Comparison of ENCODE assay signal across 8 cellular contexts in the genomic region with DNA sequence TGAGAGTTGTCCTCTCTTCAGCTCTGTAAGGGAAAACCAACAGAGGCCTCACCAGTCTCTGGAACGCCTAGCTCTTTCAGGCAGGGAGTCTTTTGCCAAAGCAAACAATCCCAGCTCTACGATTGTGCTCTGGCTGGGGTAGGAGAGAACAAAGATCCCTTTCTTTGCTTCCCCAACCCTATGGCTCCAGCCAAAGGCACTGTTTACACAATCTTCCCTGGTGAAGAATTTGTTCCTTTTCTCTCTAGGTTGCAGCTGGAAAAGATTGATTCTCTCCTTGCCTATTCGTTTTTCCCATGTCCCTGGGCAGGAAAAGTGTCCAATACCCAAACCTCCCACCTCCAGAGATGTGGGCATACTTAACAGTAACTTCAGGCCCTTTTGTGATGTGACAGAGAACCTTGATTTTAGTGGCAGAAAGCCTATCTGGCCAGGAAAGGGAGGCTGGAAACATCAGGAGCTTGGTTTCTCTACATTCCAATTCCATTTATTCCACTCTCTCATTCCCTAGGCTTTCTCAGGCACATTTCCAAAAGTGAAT. TPM values are rescaled to one million over a fixed set of nuclear protein-coding genes. Genes with fewer than 3 reads are reported as not detected.
DNase-seq lines count a peak whose midpoint lies in the region; ATAC-seq and TF ChIP-seq lines count a peak whose summit lies in the region.

No MANE protein-coding gene starts in this region.

- ATAC-seq in GM23338, result peak; percentile 97
- ATAC-seq in foreskin keratinocyte, result no peak
- ATAC-seq in GM18870 (IDR thresholded peaks at IDR 0.05; ENCODE audit: unreplicated experiment), result no peak
- no peak for ATAC-seq in HG03135 (IDR thresholded peaks at IDR 0.05; ENCODE audit: unreplicated experiment)

- H3K9me3 ChIP-seq in ovary, result no peaks in the 10 kb centered on the region

- no peaks in the 10 kb centered on the region for H3K9me3 Mint-ChIP-seq in GM23338
- H3K9me3 Mint-ChIP-seq in activated naive CD4-positive, alpha-beta T cell treated with anti-CD3 and anti-CD28 coated beads for 36 hours, result no peaks in the 10 kb centered on the region

- H3K27me3 Mint-ChIP-seq in GM23338 (ENCODE audit: insufficient read depth, low read depth, poor library complexity), result peaks cover 8% of the 10 kb centered on the region
- no peaks in the 10 kb centered on the region for H3K27me3 Mint-ChIP-seq in activated naive CD4-positive, alpha-beta T cell treated with anti-CD3 and anti-CD28 coated beads for 36 hours (ENCODE audit: low read depth)

- peak overlapping the region; percentile 74 for H3K27ac Mint-ChIP-seq in GM23338
- H3K27ac Mint-ChIP-seq in activated naive CD4-positive, alpha-beta T cell treated with anti-CD3 and anti-CD28 coated beads for 36 hours, result no peak overlapping the region

- no peaks in the 10 kb centered on the region for H3K79me2 ChIP-seq in GM23338 (replicated peaks; ENCODE audit: insufficient read depth)

- H3K4me1 ChIP-seq in GM23338 (ENCODE audit: insufficient read depth), result peaks cover 6% of the 10 kb centered on the region
- H3K4me1 ChIP-seq in foreskin keratinocyte, result no peaks in the 10 kb centered on the region
- H3K4me1 ChIP-seq in ovary (ENCODE audit: insufficient read depth), result peaks cover 10% of the 10 kb centered on the region

- no peaks in the 10 kb centered on the region for H4K20me1 ChIP-seq in GM23338 (replicated peaks; ENCODE audit: insufficient read depth)

- H2AFZ ChIP-seq in GM23338, result no peak overlapping the region

- H3K4me3 ChIP-seq in GM23338 (no peak overlapping the region), ovary (no peak overlapping the region)

- no peak for TF ChIP-seq CTCF in GM23338 (conservative IDR thresholded peaks at IDR 0.05; ENCODE audit: low read depth in 2 of 2)
- TF ChIP-seq CTCF in RWPE1 (conservative IDR thresholded peaks at IDR 0.05; ENCODE audit: low read depth), result no peak
- no peak for TF ChIP-seq CTCF in foreskin keratinocyte (conservative IDR thresholded peaks at IDR 0.05)
- no peak for TF ChIP-seq CTCF in ovary (IDR thresholded peaks at IDR 0.05)

- H3K4me2 ChIP-seq in GM23338, result peak overlapping the region; percentile 44; the same call in 1 of the 2 replicates

- DNase-seq in GM23338 (ENCODE audit: low spot score) (peak; percentile 49), RWPE1 (ENCODE audit: low spot score) (peak; percentile 22), foreskin keratinocyte (peak; percentile 31 to 36), ovary (peak in 3 of 5 donors; percentile 37 to 40 (median 39))
- DNase-seq in stimulated activated CD4-positive, alpha-beta T cell treated with anti-CD3 and anti-CD28 coated beads, Interleukin-15, amount 100 ng/mL, for 24 hours, result no peak
- DNase-seq in activated naive CD4-positive, alpha-beta T cell treated with anti-CD3 and anti-CD28 coated beads for 36 hours, result no peak

- POLR2A ChIA-PET in RWPE1 (lab: Yijun Ruan, JAX; ENCODE audit: low non-redundant PET), result no interaction called here

- CTCF ChIA-PET in RWPE1 (lab: Yijun Ruan, JAX), result no interaction called here
- CTCF ChIA-PET in activated naive CD4-positive, alpha-beta T cell treated with anti-CD3 and anti-CD28 coated beads for 36 hours (lab: Charles Lee), result interaction anchor here (0.6 to 1.5 kb wide), 2 partner anchors 17 to 88 kb away, joined by 4 read pairs; a partner anchor contains a TSS

- peaks cover 21% of the 10 kb centered on the region for H3K36me3 Mint-ChIP-seq in GM23338 (ENCODE audit: low read depth)
- peaks cover 16% of the 10 kb centered on the region for H3K36me3 Mint-ChIP-seq in activated naive CD4-positive, alpha-beta T cell treated with anti-CD3 and anti-CD28 coated beads for 36 hours (ENCODE audit: low read depth)

- no peaks in the 10 kb centered on the region for H3K27me3 ChIP-seq in GM23338 (ENCODE audit: insufficient read depth)
- no peaks in the 10 kb centered on the region for H3K27me3 ChIP-seq in foreskin keratinocyte
- no peaks in the 10 kb centered on the region for H3K27me3 ChIP-seq in ovary

- H3K4me1 Mint-ChIP-seq in GM23338, result peaks cover 18% of the 10 kb centered on the region
- no peaks in the 10 kb centered on the region for H3K4me1 Mint-ChIP-seq in activated naive CD4-positive, alpha-beta T cell treated with anti-CD3 and anti-CD28 coated beads for 36 hours (ENCODE audit: low read depth)

- peaks cover 8% of the 10 kb centered on the region for H3F3A ChIP-seq in GM23338 (replicated peaks; ENCODE audit: low read depth)

- H3K27ac ChIP-seq in GM23338 (ENCODE audit: low read depth), result peak overlapping the region; percentile 88
- H3K27ac ChIP-seq in RWPE1, result peak overlapping the region; percentile 46; the same call in 1 of the 2 replicates
- H3K27ac ChIP-seq in foreskin keratinocyte, result no peak overlapping the region
- peak overlapping the region; percentile 31 to 77 for H3K27ac ChIP-seq in ovary

- WGBS in ovary, 3 donors, result 0 to 9% (median 1%) methylated on average over 3 of the region's 3 CpGs

- intact Hi-C loops in ovary (cut with DNase I), result no loop called here
- intact Hi-C loops in activated naive CD4-positive, alpha-beta T cell treated with anti-CD3 and anti-CD28 coated beads for 36 hours (cut with micrococcal nuclease), result no loop called here

- no peak for TF ChIP-seq EP300 in ovary (IDR thresholded peaks at IDR 0.05)

- H3K9me2 ChIP-seq in GM23338 (ENCODE audit: insufficient read depth), result no peaks in the 10 kb centered on the region

- no peak for TF ChIP-seq POLR2A in ovary (IDR thresholded peaks at IDR 0.05)

- H3K4me3 Mint-ChIP-seq in GM23338, result no peak overlapping the region
- no peak overlapping the region for H3K4me3 Mint-ChIP-seq in activated naive CD4-positive, alpha-beta T cell treated with anti-CD3 and anti-CD28 coated beads for 36 hours

- H3K36me3 ChIP-seq in GM23338 (ENCODE audit: insufficient read depth), result peaks cover 7% of the 10 kb centered on the region; the same call in 1 of the 2 replicates
- no peaks in the 10 kb centered on the region for H3K36me3 ChIP-seq in ovary

TF ChIP-seq in GM23338, 12 proteins besides CTCF, POLR2A, EP300 and RAD21 (continues in another document):
- no peak for TF ChIP-seq ZNF331 (CRISPR knock-in tag; IDR thresholded peaks at IDR 0.05; ENCODE audit: low read depth)
- no peak for TF ChIP-seq EZH2 (IDR thresholded peaks at IDR 0.05; ENCODE audit: low read depth, unreplicated experiment)
- no peak for TF ChIP-seq JUNB (IDR thresholded peaks at IDR 0.05; ENCODE audit: unreplicated experiment)

RNA-seq across cellular contexts. Expression of a gene that starts 16.8 kb away (rescaled TPM):
- total RNA-seq in GM23338 (2014; rRNA removed; shearing (Covaris generic)), result 362 and 393 TPM in 2 replicates
- polyA plus RNA-seq in GM23338 (2016; fragmentation: Nextera tagmentation; extraction: Ambion mirVana), result 815 and 821 TPM in 2 replicates
- 195 and 206 TPM in 2 replicates for total RNA-seq in foreskin keratinocyte
- polyA plus RNA-seq in foreskin keratinocyte, result 345 and 363 TPM in 2 replicates
- total RNA-seq in ovary, result 100 to 1,000 TPM; 241 to 345 (median 289) TPM
- polyA plus RNA-seq in ovary, result 100 to 1,000 TPM; 438 to 485 TPM
- 100 to 1,000 TPM; 443 to 466 TPM for total RNA-seq in activated naive CD4-positive, alpha-beta T cell treated with anti-CD3 and anti-CD28 coated beads for 36 hours

RNA-seq across cellular contexts. Expression of a gene that starts 32.9 kb away (rescaled TPM):
- total RNA-seq in GM23338 (2014; rRNA removed; shearing (Covaris generic)), result 13.2 and 13.9 TPM in 2 replicates
- 16.3 and 16.6 TPM in 2 replicates for polyA plus RNA-seq in GM23338 (2016; fragmentation: Nextera tagmentation; extraction: Ambion mirVana)
- total RNA-seq in foreskin keratinocyte, result 11.4 and 13.6 TPM in 2 replicates
- polyA plus RNA-seq in foreskin keratinocyte, result 8.7 and 9.9 TPM in 2 replicates
- 10 to 100 TPM; 19.8 to 60.8 (median 41.3) TPM for total RNA-seq in ovary
- polyA plus RNA-seq in ovary, result 10 to 100 TPM; 25.1 to 68.5 TPM
- 10 to 100 TPM; 19.7 to 19.8 TPM for total RNA-seq in activated naive CD4-positive, alpha-beta T cell treated with anti-CD3 and anti-CD28 coated beads for 36 hours

Comparison
In these comparisons a context has a peak if more than half of its experiments do, and no peak if none do; other contexts are left out.
1. DNase-seq: peak in GM23338 (single experiment), RWPE1 (single experiment), foreskin keratinocyte (2 of 2) and ovary (3 of 5); none in stimulated activated CD4-positive, alpha-beta T cell treated with anti-CD3 and anti-CD28 coated beads, Interleukin-15, amount 100 ng/mL, for 24 hours (single experiment) and activated naive CD4-positive, alpha-beta T cell treated with anti-CD3 and anti-CD28 coated beads for 36 hours (single experiment).